ENCODE assay signal across 29 cellular contexts in genomic region chr1:117669572-117669971, GRCh38.
"Had no signal": no experiment of that assay in that cellular context is flagged by ENCODE, and none has a peak within 500 bp of the region (broad histone marks: within the 10 kb centered on the region; RNA-seq: fewer than 3 reads in every experiment).

No MANE protein-coding gene starts in this region.

- H3K27ac ChIP-seq: breast epithelium, epithelial cell of prostate, hepatocyte, left lung, ovary, prostate gland, sigmoid colon, transverse colon, WERI-Rb-1 had no signal

- H3K4me2 ChIP-seq: hepatocyte had no signal

- H3K27ac Mint-ChIP-seq: activated CD4-positive, alpha-beta memory T cell treated with anti-CD3 and anti-CD28 coated beads for 36 hours; activated CD4-positive, alpha-beta T cell treated with anti-CD3 and anti-CD28 coated beads, Interleukin-2, amount 10 ng/mL, durations not matched to agents 24 days and 14 days; nephron progenitor cell had no signal

- H3K4me3 ChIP-seq: breast epithelium, hepatocyte, left lung, ovary, prostate gland, sigmoid colon, transverse colon had no signal

- H3K9me3 Mint-ChIP-seq: activated CD4-positive, alpha-beta memory T cell treated with anti-CD3 and anti-CD28 coated beads for 36 hours; activated T-helper 17 cell treated with anti-CD3 and anti-CD28 coated beads, Interleukin-2, amount 50 U/mL, for 72 hours; central memory CD8-positive, alpha-beta T cell; immature natural killer cell; nephron progenitor cell had no signal

- ATAC-seq: activated T-cell treated with anti-CD3 and anti-CD28 coated beads, Interleukin-2, amount 50 U/mL, for 4 hours; activated T-helper 17 cell treated with anti-CD3 and anti-CD28 coated beads, Interleukin-2, amount 50 U/mL, for 72 hours; left lung; T-helper 17 cell had no signal

- H3K4me1 ChIP-seq: breast epithelium, left lung, prostate gland had no signal

- H3K9me3 ChIP-seq: breast epithelium, left lung, ovary, prostate gland, sigmoid colon, transverse colon had no signal

- H3K36me3 ChIP-seq: breast epithelium, left lung, ovary, prostate gland, sigmoid colon, transverse colon, WERI-Rb-1 had no signal

- H3K4me3 Mint-ChIP-seq: activated CD4-positive, alpha-beta memory T cell treated with anti-CD3 and anti-CD28 coated beads for 36 hours; activated CD4-positive, alpha-beta T cell treated with anti-CD3 and anti-CD28 coated beads, Interleukin-2, amount 10 ng/mL, durations not matched to agents 24 days and 14 days; activated T-cell treated with anti-CD3 and anti-CD28 coated beads, Interleukin-2, amount 50 U/mL, for 4 hours; activated T-helper 17 cell treated with anti-CD3 and anti-CD28 coated beads, Interleukin-2, amount 50 U/mL, for 72 hours; central memory CD8-positive, alpha-beta T cell; immature natural killer cell; nephron progenitor cell; T-helper 17 cell had no signal

- DNase-seq: activated CD4-positive, alpha-beta memory T cell treated with anti-CD3 and anti-CD28 coated beads for 36 hours; activated CD4-positive, alpha-beta T cell treated with anti-CD3 and anti-CD28 coated beads, Interleukin-2, amount 10 ng/mL, durations not matched to agents 24 days and 14 days; activated CD4-positive, CD25-positive, alpha-beta regulatory T cell treated with anti-CD3 and anti-CD28 coated beads, Interleukin-2, amount 50 U/mL, for 72 hours; activated gamma-delta T cell treated with Interleukin-2 at 50 U/mL for 16 hours; activated naive CD4-positive, alpha-beta T cell treated with anti-CD3 and anti-CD28 coated beads, Interleukin-2, amount 50 U/mL, for 16 hours; activated T-cell treated with anti-CD3 and anti-CD28 coated beads, Interleukin-2, amount 50 U/mL, for 4 hours; amniotic stem cell; effector CD8-positive, alpha-beta T cell; immature natural killer cell; left lung; naive B cell; nephron progenitor cell; ovary; retina; sigmoid colon; small intestine; stimulated activated CD4-positive, alpha-beta T cell treated with anti-CD3 and anti-CD28 coated beads, Interleukin-1b, Interleukin-23, amount 100 ng/mL, for 48 hours; stimulated activated naive B cell treated with anti-CD40 and anti-IgM and Interleukin-4, amounts not matched to agents 10 μg/mL and 1 μg/mL and 100 μg/mL, for 72 hours; SW 1271; T-helper 17 cell; T1000; transverse colon; WERI-Rb-1 had no signal

- H3K27me3 ChIP-seq: breast epithelium, hepatocyte, left lung, ovary, sigmoid colon, transverse colon had no signal

- H3K27me3 Mint-ChIP-seq: activated CD4-positive, alpha-beta memory T cell treated with anti-CD3 and anti-CD28 coated beads for 36 hours; activated T-helper 17 cell treated with anti-CD3 and anti-CD28 coated beads, Interleukin-2, amount 50 U/mL, for 72 hours; central memory CD8-positive, alpha-beta T cell; naive B cell; stimulated activated naive B cell treated with anti-CD40 and anti-IgM and Interleukin-4, amounts not matched to agents 10 μg/mL and 1 μg/mL and 100 μg/mL, for 72 hours had no signal

- H3K4me1 Mint-ChIP-seq: nephron progenitor cell had no signal

- H2AFZ ChIP-seq: hepatocyte had no signal
